In genomic region chr7:71504697-71505441, GRCh38 we compare ENCODE assay signal across 20 cellular contexts.
DNase-seq lines count a peak whose midpoint lies in the region; FAIRE-seq and TF ChIP-seq lines count a peak whose summit lies in the region.
"Had no signal": no experiment of that assay in that cellular context is flagged by ENCODE, and none has a peak within 500 bp of the region (broad histone marks: within the 10 kb centered on the region; RNA-seq: fewer than 3 reads in every experiment).

No MANE protein-coding gene starts in this region.

- H3T11ph ChIP-seq in H9 (ENCODE audit: low read length): no peak overlapping the region

- H4K5ac ChIP-seq in H9 (ENCODE audit: insufficient read length, low read depth, low read length) (no peak overlapping the region), H1 (ENCODE audit: insufficient read length, low read depth, low read length) (no peak overlapping the region)

- no peak overlapping the region for H3K4ac ChIP-seq in H9 (ENCODE audit: low read depth, low read length)
- H3K4ac ChIP-seq in H1 (replicated peaks; ENCODE audit: insufficient read length, low read depth, low read length): no peak overlapping the region

- H3K4me2 ChIP-seq in H9 (ENCODE audit: insufficient read depth, insufficient read length, low read length) (no peak overlapping the region), H1 (ENCODE audit: insufficient read depth in 1 of 2, low read depth in 2 of 2, low read length in 2 of 2) (no peak overlapping the region)

- TF ChIP-seq POLR2A in H1 (IDR thresholded peaks at IDR 0.05; ENCODE audit: control extremely low read depth in 1 of 2, low read depth in 2 of 2, low read length in 2 of 2): no peak

- no peak for TF ChIP-seq EP300 in H1 (IDR thresholded peaks at IDR 0.05; ENCODE audit: borderline replicate concordance in 1 of 2, low read depth in 2 of 2, low read length in 2 of 2)

- peak overlapping the region in 2 of 3 experiments; percentile 27 to 29; a peak in 3 of 7 replicates for H3K27ac Mint-ChIP-seq in H9
- H3K27ac Mint-ChIP-seq: CD4-positive, CD25-positive, alpha-beta regulatory T cell; CD8-positive, alpha-beta memory T cell had no signal

- peaks cover 24 to 30% of the 10 kb centered on the region in 2 experiments for H3K4me1 Mint-ChIP-seq in H9
- H3K4me1 Mint-ChIP-seq: CD4-positive, CD25-positive, alpha-beta regulatory T cell; CD8-positive, alpha-beta memory T cell had no signal

- H3K9me3 ChIP-seq in H9 (ENCODE audit: control insufficient read depth, low read depth, low read length): no peaks in the 10 kb centered on the region
- H3K9me3 ChIP-seq in H1 (ENCODE audit: insufficient read depth in 2 of 2, low read depth in 1 of 2, low read length in 1 of 2): no peaks in the 10 kb centered on the region; a peak in 1 of 4 replicates
- no peaks in the 10 kb centered on the region for H3K9me3 ChIP-seq in ascending aorta
- H3K9me3 ChIP-seq: BE2C, HAP-1 had no signal

- no peak overlapping the region for H3K14ac ChIP-seq in H9 (ENCODE audit: insufficient read depth, low read length)
- H3K14ac ChIP-seq in H1 (ENCODE audit: insufficient read length): no peak overlapping the region

- no peak overlapping the region for H2AK5ac ChIP-seq in H9 (ENCODE audit: insufficient read length, low read length)
- no peak overlapping the region for H2AK5ac ChIP-seq in H1 (ENCODE audit: low read depth, low read length)

- H3K9me3 Mint-ChIP-seq in H9: no peaks in the 10 kb centered on the region

- FAIRE-seq in H1 (lab: Jason Lieb, UNC): no peak
- FAIRE-seq: G401.6, GM12891 had no signal

- POLR2A ChIA-PET in H1 (lab: Charles Lee; ENCODE audit: partially characterized antibody): interaction anchor here (0.7 to 1.5 kb wide), 3 partner anchors 14 to 237 kb away, joined by 3 read pairs; no protein-coding TSS in a partner anchor

- intact Hi-C loops in ascending aorta (cut with DNase I): no loop called here

- no peak overlapping the region for H4K91ac ChIP-seq in H9 (ENCODE audit: insufficient read length, low read depth, low read length)
- H4K91ac ChIP-seq in H1 (replicated peaks; ENCODE audit: insufficient read length, low read length): no peak overlapping the region

- no peak overlapping the region for H2BK15ac ChIP-seq in H9 (ENCODE audit: low read depth, low read length)
- H2BK15ac ChIP-seq in H1 (ENCODE audit: low read length): no peak overlapping the region

- no peaks in the 10 kb centered on the region for H3K27me3 Mint-ChIP-seq in H9 (ENCODE audit: low read depth)
- H3K27me3 Mint-ChIP-seq: CD4-positive, CD25-positive, alpha-beta regulatory T cell; CD8-positive, alpha-beta memory T cell had no signal

- H2BK12ac ChIP-seq in H9 (ENCODE audit: insufficient read length, low read depth, low read length) (no peak overlapping the region), H1 (ENCODE audit: low read depth, low read length) (no peak overlapping the region)

- H3K4me1 ChIP-seq in H9 (ENCODE audit: insufficient read depth, low read length) (peaks cover 3% of the 10 kb centered on the region; the same call in 1 of the 2 replicates), H1 (replicated peaks in 1 of 4; ENCODE audit: control insufficient read depth in 3 of 4, insufficient read depth in 4 of 4, low read length in 3 of 4) (peaks cover 2 to 10% (median 6%) of the 10 kb centered on the region in 4 experiments; a peak in 5 of 7 replicates), ascending aorta (no peaks in the 10 kb centered on the region)
- H3K4me1 ChIP-seq: BE2C, HAP-1 had no signal

- no peak overlapping the region; a peak in 1 of 5 replicates for H3K4me3 Mint-ChIP-seq in H9
- H3K4me3 Mint-ChIP-seq: CD4-positive, CD25-positive, alpha-beta regulatory T cell had no signal

- H2BK120ac ChIP-seq in H9 (ENCODE audit: low read depth, low read length, poor library complexity, severe bottlenecking): no peak overlapping the region
- no peak overlapping the region for H2BK120ac ChIP-seq in H1 (replicated peaks; ENCODE audit: low read depth, low read length)

- H3K4me3 ChIP-seq in H1 (ENCODE audit: extremely low read depth in 1 of 4, insufficient read depth in 2 of 4, low read depth in 3 of 4, low read length in 4 of 4) (no peak overlapping the region), ascending aorta (no peak overlapping the region)
- H3K4me3 ChIP-seq: GM23248, HAP-1 had no signal

- no peak overlapping the region for H2BK20ac ChIP-seq in H9 (ENCODE audit: low read depth, low read length, poor library complexity, severe bottlenecking)
- H2BK20ac ChIP-seq in H1 (ENCODE audit: low read length): no peak overlapping the region

- H4K8ac ChIP-seq in H9 (replicated peaks; ENCODE audit: insufficient read length, low read depth, low read length) (no peak overlapping the region), H1 (ENCODE audit: extremely low read depth, insufficient read depth, low read length) (no peak overlapping the region)

- H2AFZ ChIP-seq in H9 (ENCODE audit: low read length): no peak overlapping the region
- H2AFZ ChIP-seq in H1 (ENCODE audit: low read length): no peak overlapping the region
- H2AFZ ChIP-seq: GM23248 had no signal

- peaks cover 0 to 6% (median 2%) of the 10 kb centered on the region in 4 experiments; a peak in 4 of 8 replicates for H3K36me3 ChIP-seq in H1 (ENCODE audit: control insufficient read depth in 2 of 4, insufficient read depth in 4 of 4, low read length in 3 of 4)
- no peaks in the 10 kb centered on the region for H3K36me3 ChIP-seq in ascending aorta
- H3K36me3 ChIP-seq: BE2C, HAP-1 had no signal

- H3K27me3 ChIP-seq in H9 (ENCODE audit: insufficient read depth, low read length) (no peaks in the 10 kb centered on the region), H1 (replicated peaks in 1 of 4; ENCODE audit: control insufficient read depth in 3 of 4, extremely low read depth in 1 of 4, insufficient read depth in 3 of 4, low read length in 3 of 4) (no peaks in the 10 kb centered on the region), ascending aorta (no peaks in the 10 kb centered on the region)
- H3K27me3 ChIP-seq: BE2C had no signal

- H3K23ac ChIP-seq in H9 (ENCODE audit: insufficient read length, low read depth, low read length): no peak overlapping the region
- H3K23ac ChIP-seq in H1 (ENCODE audit: insufficient read length): no peak overlapping the region

- CTCF ChIA-PET in H1 (lab: Charles Lee; ENCODE audit: partially characterized antibody): interaction anchor here (0.8 to 8.5 kb wide), 5 partner anchors 10 to 676 kb away, joined by 3 to 61 read pairs (median 3); no protein-coding TSS in a partner anchor

- H3K27ac ChIP-seq in H9 (ENCODE audit: insufficient read length, low read depth, low read length): no peak overlapping the region
- no peak overlapping the region for H3K27ac ChIP-seq in H1 (ENCODE audit: low read depth, low read length)
- H3K27ac ChIP-seq in ascending aorta: no peak overlapping the region
- H3K27ac ChIP-seq: GM23248 had no signal

- H3K79me1 ChIP-seq in H9 (ENCODE audit: insufficient read depth, low read depth, low read length, poor library complexity, severe bottlenecking) (no peaks in the 10 kb centered on the region), H1 (ENCODE audit: low read depth, low read length) (no peaks in the 10 kb centered on the region; the same call in 1 of the 2 replicates)

- H3K18ac ChIP-seq in H9 (ENCODE audit: insufficient read length, low read depth, low read length) (no peak overlapping the region), H1 (ENCODE audit: extremely low read depth, low read length) (no peak overlapping the region)

- no peaks in the 10 kb centered on the region for H3K23me2 ChIP-seq in H9 (ENCODE audit: insufficient read length, low read depth, low read length, poor library complexity, severe bottlenecking)
- no peaks in the 10 kb centered on the region for H3K23me2 ChIP-seq in H1 (ENCODE audit: low read depth, low read length)

- H2BK5ac ChIP-seq in H9 (ENCODE audit: insufficient read length, low read length) (no peak overlapping the region), H1 (ENCODE audit: low read depth, low read length) (no peak overlapping the region)

- DNase-seq in H9: peak; percentile 32
- DNase-seq in H1 (ENCODE audit: low read depth in 1 of 2, low spot score in 2 of 2): no peak
- peak; percentile 48 for DNase-seq in iPS-NIHi7 (ENCODE audit: extremely low spot score)
- DNase-seq in NCI-H1930 (lab: John Stamatoyannopoulos, UW): no peak
- no peak for DNase-seq in ascending aorta (ENCODE audit: low spot score in 2 of 2)
- no peak for DNase-seq in SIG-M5 (lab: John Stamatoyannopoulos, UW)
- DNase-seq: ACHN; BE2C; C1 segment of cervical spinal cord; CD4-positive, CD25-positive, alpha-beta regulatory T cell; CD8-positive, alpha-beta memory T cell; COR-L47; DMS 273 treated with DMSO at 0.1 percent for 48 hours; DMS53; DND-41; EL; GM23248 had no signal

- no peak overlapping the region for H3K56ac ChIP-seq in H9 (ENCODE audit: insufficient read length, low read depth, low read length)
- H3K56ac ChIP-seq in H1 (replicated peaks; ENCODE audit: insufficient read length, low read depth, low read length): no peak overlapping the region

- peak in 1 of 2 experiments; percentile 18; a peak in 1 of 4 replicates for TF ChIP-seq RAD21 in H1 (IDR thresholded peaks at IDR 0.05 in 1 of 2, conservative IDR thresholded peaks at IDR 0.05 in 1 of 2; ENCODE audit: low read depth in 2 of 2, low read length in 2 of 2)

- H3K79me2 ChIP-seq in H9 (ENCODE audit: insufficient read depth, low read length) (no peaks in the 10 kb centered on the region), H1 (ENCODE audit: control insufficient read depth in 1 of 2, insufficient read depth in 2 of 2, low read length in 2 of 2) (no peaks in the 10 kb centered on the region)

- TF ChIP-seq CTCF in H9 (conservative IDR thresholded peaks at IDR 0.05) (no peak), H1 (IDR thresholded peaks at IDR 0.05; ENCODE audit: control extremely low read depth in 1 of 3, insufficient read depth in 1 of 3, low read depth in 1 of 3, low read length in 3 of 3) (no peak), ascending aorta (IDR thresholded peaks at IDR 0.05) (no peak)

- H3K36me3 Mint-ChIP-seq in H9 (ENCODE audit: insufficient read depth in 1 of 3, low read depth in 3 of 3): peaks cover 10 to 37% (median 25%) of the 10 kb centered on the region in 3 experiments; a peak in 6 of 7 replicates
- H3K36me3 Mint-ChIP-seq: CD4-positive, CD25-positive, alpha-beta regulatory T cell; CD8-positive, alpha-beta memory T cell had no signal

- no CpG with 5 or more reads among the region's 7 CpGs for WGBS in H9 (ENCODE audit: extremely low coverage, insufficient read length, low lambda C conversion rate)
- WGBS in H1 (ENCODE audit: extremely low coverage in 1 of 2, insufficient coverage in 1 of 2, insufficient read length in 1 of 2, insufficient replicate concordance in 2 of 2, low coverage in 1 of 2, low lambda C conversion rate in 2 of 2, missing lambda C conversion rate in 1 of 2), 2 experiments: 75% methylated on average over 7 of the region's 7 CpGs; no CpG with 5 or more reads in 1 of the 2 experiments

- no peaks in the 10 kb centered on the region for H4K20me1 ChIP-seq in H9 (ENCODE audit: control insufficient read depth, insufficient read depth, insufficient read length)
- H4K20me1 ChIP-seq in H1 (replicated peaks in 1 of 2; ENCODE audit: control insufficient read depth in 1 of 2, insufficient read depth in 2 of 2, low read length in 2 of 2): peaks cover 0 to 2% of the 10 kb centered on the region in 2 experiments

- H3K9ac ChIP-seq in H9 (ENCODE audit: extremely low read depth, insufficient read length, low read length) (no peak overlapping the region), H1 (replicated peaks in 1 of 4; ENCODE audit: extremely low read depth in 1 of 4, low read depth in 3 of 4, low read length in 3 of 4) (no peak overlapping the region)
- H3K9ac ChIP-seq: GM23248 had no signal

Comparison
In these comparisons a context has a peak if more than half of its experiments do, and no peak if none do; other contexts are left out.
1. DNase-seq: peak in H9 (single experiment) and iPS-NIHi7 (single experiment); none in H1 (0 of 2), NCI-H1930 (0 of 2), ascending aorta (0 of 2) and SIG-M5 (single experiment).